ENCODE assay signal across 15 cellular contexts in genomic region chr14:38618514-38618913, GRCh38.
DNase-seq lines count a peak whose midpoint lies in the region; ATAC-seq and TF ChIP-seq lines count a peak whose summit lies in the region.
"Had no signal": no experiment of that assay in that cellular context is flagged by ENCODE, and none has a peak within 500 bp of the region (broad histone marks: within the 10 kb centered on the region; RNA-seq: fewer than 3 reads in every experiment).

No MANE protein-coding gene starts in this region.

- no peak overlapping the region for H3K27ac ChIP-seq in A673 (ENCODE audit: low read depth, low read length, poor library complexity, severe bottlenecking)
- H3K27ac ChIP-seq: cardiac muscle cell, vagina had no signal

- peak; percentile 79 for ATAC-seq in GM18511 (IDR thresholded peaks at IDR 0.05; ENCODE audit: unreplicated experiment)
- no peak for ATAC-seq in GM21619 (IDR thresholded peaks at IDR 0.05; ENCODE audit: unreplicated experiment)
- ATAC-seq: activated naive CD8-positive, alpha-beta T cell treated with anti-CD3 and anti-CD28 coated beads, Interleukin-2, amount 50 U/mL, for 24 hours had no signal

- DNase-seq in A673 (ENCODE audit: low spot score) (peak; percentile 14), HuH-7 (ENCODE audit: low spot score) (peak; percentile 2), dermis blood vessel endothelial cell (peak; percentile 5), NCI-H526 (lab: John Stamatoyannopoulos, UW) (no peak), head of caudate nucleus (no peak)
- no peak for DNase-seq in activated CD4-positive, alpha-beta memory T cell treated with anti-CD3 and anti-CD28 coated beads for 36 hours
- DNase-seq: activated CD4-positive, alpha-beta T cell treated with anti-CD3 and anti-CD28 coated beads, Interleukin-2, amount 10 ng/mL, durations not matched to agents 7 days and 5 days; activated naive CD8-positive, alpha-beta T cell treated with anti-CD3 and anti-CD28 coated beads, Interleukin-2, amount 50 U/mL, for 24 hours; activated T-cell treated with anti-CD3 and anti-CD28 coated beads, Interleukin-2, amount 50 U/mL, for 48 hours; Caco-2; stimulated activated naive CD4-positive, alpha-beta T cell treated with Interleukin-2 at 50 U/mL for 16 hours had no signal

- H3K4me3 ChIP-seq in A673 (ENCODE audit: low read depth, low read length, poor library complexity, severe bottlenecking), result no peak overlapping the region
- H3K4me3 ChIP-seq: cardiac muscle cell, vagina had no signal

- no peaks in the 10 kb centered on the region for H3K9me3 Mint-ChIP-seq in activated CD4-positive, alpha-beta memory T cell treated with anti-CD3 and anti-CD28 coated beads for 36 hours

- CTCF ChIA-PET in A673 (lab: Charles Lee), result no interaction called here
- CTCF ChIA-PET in activated CD4-positive, alpha-beta memory T cell treated with anti-CD3 and anti-CD28 coated beads for 36 hours (lab: Charles Lee), result no interaction called here

- H3K36me3 ChIP-seq in A673 (ENCODE audit: insufficient read depth, low read length, poor library complexity, severe bottlenecking), result no peaks in the 10 kb centered on the region
- H3K36me3 ChIP-seq: cardiac muscle cell, vagina had no signal

- no peaks in the 10 kb centered on the region for H3K27me3 ChIP-seq in A673 (replicated peaks; ENCODE audit: insufficient read depth, low read depth, low read length, poor library complexity)
- H3K27me3 ChIP-seq: cardiac muscle cell, vagina had no signal

- H3K27me3 Mint-ChIP-seq in activated CD4-positive, alpha-beta memory T cell treated with anti-CD3 and anti-CD28 coated beads for 36 hours, result no peaks in the 10 kb centered on the region
- H3K27me3 Mint-ChIP-seq: activated CD4-positive, alpha-beta T cell treated with anti-CD3 and anti-CD28 coated beads, Interleukin-2, amount 10 ng/mL, durations not matched to agents 7 days and 5 days; activated naive CD8-positive, alpha-beta T cell treated with anti-CD3 and anti-CD28 coated beads, Interleukin-2, amount 50 U/mL, for 24 hours had no signal

- POLR2A ChIA-PET in A673 (lab: Charles Lee; ENCODE audit: low non-redundant PET), result no interaction called here
- POLR2A ChIA-PET in activated CD4-positive, alpha-beta memory T cell treated with anti-CD3 and anti-CD28 coated beads for 36 hours (lab: Charles Lee), result no interaction called here

- no peak overlapping the region for H3K4me3 Mint-ChIP-seq in activated CD4-positive, alpha-beta memory T cell treated with anti-CD3 and anti-CD28 coated beads for 36 hours
- H3K4me3 Mint-ChIP-seq: activated CD4-positive, alpha-beta T cell treated with anti-CD3 and anti-CD28 coated beads, Interleukin-2, amount 10 ng/mL, durations not matched to agents 7 days and 5 days; activated naive CD8-positive, alpha-beta T cell treated with anti-CD3 and anti-CD28 coated beads, Interleukin-2, amount 50 U/mL, for 24 hours had no signal

- TF ChIP-seq CTCF in A673 (conservative IDR thresholded peaks at IDR 0.05; ENCODE audit: low read depth, low read length), result peak; percentile 35

- H3K9me3 ChIP-seq in A673 (ENCODE audit: low read depth, low read length, poor library complexity, severe bottlenecking), result no peaks in the 10 kb centered on the region
- H3K9me3 ChIP-seq: Caco-2, vagina had no signal

- H3K36me3 Mint-ChIP-seq in activated CD4-positive, alpha-beta memory T cell treated with anti-CD3 and anti-CD28 coated beads for 36 hours, result no peaks in the 10 kb centered on the region

- no peaks in the 10 kb centered on the region for H3K4me1 ChIP-seq in A673 (ENCODE audit: insufficient read depth, low read length, poor library complexity, severe bottlenecking)
- H3K4me1 ChIP-seq: Caco-2, vagina had no signal

- BruUV-seq in A673 (replicated peaks; lab: Mats Ljungman, UMichigan), result no TSS peak

- no peak overlapping the region for H3K27ac Mint-ChIP-seq in activated CD4-positive, alpha-beta memory T cell treated with anti-CD3 and anti-CD28 coated beads for 36 hours
- H3K27ac Mint-ChIP-seq: activated CD4-positive, alpha-beta T cell treated with anti-CD3 and anti-CD28 coated beads, Interleukin-2, amount 10 ng/mL, durations not matched to agents 7 days and 5 days; activated naive CD8-positive, alpha-beta T cell treated with anti-CD3 and anti-CD28 coated beads, Interleukin-2, amount 50 U/mL, for 24 hours had no signal

- no peaks in the 10 kb centered on the region for H3K4me1 Mint-ChIP-seq in activated CD4-positive, alpha-beta memory T cell treated with anti-CD3 and anti-CD28 coated beads for 36 hours (ENCODE audit: low read depth)
- H3K4me1 Mint-ChIP-seq: activated CD4-positive, alpha-beta T cell treated with anti-CD3 and anti-CD28 coated beads, Interleukin-2, amount 10 ng/mL, durations not matched to agents 7 days and 5 days; activated naive CD8-positive, alpha-beta T cell treated with anti-CD3 and anti-CD28 coated beads, Interleukin-2, amount 50 U/mL, for 24 hours had no signal

- intact Hi-C loops in A673 (cut with micrococcal nuclease; ENCODE audit: unreplicated experiment), result no loop called here
- intact Hi-C loops in head of caudate nucleus (cut with DNase I), result no loop called here
- intact Hi-C loops in activated CD4-positive, alpha-beta memory T cell treated with anti-CD3 and anti-CD28 coated beads for 36 hours (cut with micrococcal nuclease), result no loop called here

Comparison
In these comparisons a context has a peak if more than half of its experiments do, and no peak if none do; other contexts are left out.
1. DNase-seq: peak in A673 (single experiment), HuH-7 (single experiment) and dermis blood vessel endothelial cell (single experiment); none in NCI-H526 (0 of 2), head of caudate nucleus (0 of 42) and activated CD4-positive, alpha-beta memory T cell treated with anti-CD3 and anti-CD28 coated beads for 36 hours (single experiment).